In genomic region chr9:136088939-136089696, GRCh38 we compare ENCODE assay signal across 11 cellular contexts. TPM values are rescaled to one million over a fixed set of nuclear protein-coding genes. Genes with fewer than 3 reads are reported as not detected.
A peak's percentile ranks its signal among the peaks of the same experiment; 100 is the strongest.
DNase-seq lines count a peak whose midpoint lies in the region; ATAC-seq and TF ChIP-seq lines count a peak whose summit lies in the region.
"Had no signal": no experiment of that assay in that cellular context is flagged by ENCODE, and none has a peak within 500 bp of the region (broad histone marks: within the 10 kb centered on the region; RNA-seq: fewer than 3 reads in every experiment).

No MANE protein-coding gene starts in this region.

- CTCF ChIA-PET in A673 (lab: Charles Lee) (interaction anchor here (0.5 to 0.6 kb wide), 6 partner anchors 9 to 128 kb away, joined by 3 to 7 read pairs (median 4); no protein-coding TSS in a partner anchor), HEK293 (lab: Yijun Ruan, JAX) (interaction anchor here (0.6 to 4.0 kb wide), 11 partner anchors 11 to 121 kb away, joined by 3 to 67 read pairs (median 4); no protein-coding TSS in a partner anchor)

- no peak overlapping the region for H3K23ac ChIP-seq in mesendoderm (ENCODE audit: low read length)

- H2AK5ac ChIP-seq in mesendoderm (ENCODE audit: low read length) = no peak overlapping the region

- H3K4me1 ChIP-seq in A673 (ENCODE audit: insufficient read depth, low read length, poor library complexity, severe bottlenecking) = peaks cover 54% of the 10 kb centered on the region
- H3K4me1 ChIP-seq in HEK293 (ENCODE audit: control insufficient read depth, insufficient read depth, low read length) = peaks cover 3% of the 10 kb centered on the region
- no peaks in the 10 kb centered on the region for H3K4me1 ChIP-seq in mesendoderm (ENCODE audit: control insufficient read depth, low read depth, low read length)

- no CpG with 5 or more reads among the region's 22 CpGs for whole genome bisulfite sequencing in mesendoderm (ENCODE audit: extremely low coverage, insufficient coverage, low lambda C conversion rate)

- DNase-seq in A673 (ENCODE audit: low spot score) (no peak), amniotic epithelial cell (ENCODE audit: low read depth) (peak; percentile 58), mesendoderm (no peak)
- DNase-seq in activated T-cell treated with anti-CD3 and anti-CD28 coated beads, Interleukin-2, amount 50 U/mL, for 48 hours = no peak
- DNase-seq in stimulated activated CD4-positive, alpha-beta T cell treated with anti-CD3 and anti-CD28 coated beads, Interleukin-4, amount 100 ng/mL, for 4 hours = no peak
- DNase-seq: activated CD8-positive, alpha-beta memory T cell treated with anti-CD3 and anti-CD28 coated beads, Interleukin-2, amount 10 ng/mL, durations not matched to agents 7 days and 5 days; brain microvascular endothelial cell; stimulated activated CD4-positive, alpha-beta T cell treated with anti-CD3 and anti-CD28 coated beads, Interleukin-12 subunit alpha, Interleukin-12 subunit beta, amount 100 ng/mL, for 4 hours had no signal

- H2BK120ac ChIP-seq in mesendoderm (ENCODE audit: low read depth, low read length) = no peak overlapping the region

- no peaks in the 10 kb centered on the region for H3K79me2 ChIP-seq in mesendoderm (ENCODE audit: control insufficient read depth, insufficient read depth, low read length)

- H3K4me3 ChIP-seq in A673 (ENCODE audit: low read depth, low read length, poor library complexity, severe bottlenecking) (peak overlapping the region; percentile 26), HEK293 (ENCODE audit: low read depth, low read length) (no peak overlapping the region), mesendoderm (ENCODE audit: low read length) (no peak overlapping the region)

- no peak for TF ChIP-seq CTCF in A673 (conservative IDR thresholded peaks at IDR 0.05; ENCODE audit: low read depth, low read length)
- no peak for TF ChIP-seq CTCF in HEK293 (tag by site-specific recombination; IDR thresholded peaks at IDR 0.05)

- no peak overlapping the region for H4K8ac ChIP-seq in mesendoderm (ENCODE audit: low read depth, low read length)

- peak overlapping the region; percentile 60 for H3K27ac ChIP-seq in A673 (ENCODE audit: low read depth, low read length, poor library complexity, severe bottlenecking)
- no peak overlapping the region for H3K27ac ChIP-seq in HEK293 (ENCODE audit: extremely low read depth, low read depth, low read length)
- no peak overlapping the region for H3K27ac ChIP-seq in mesendoderm (ENCODE audit: low read depth, low read length)
- H3K27ac ChIP-seq: brain microvascular endothelial cell had no signal

- no peak overlapping the region for H2BK15ac ChIP-seq in mesendoderm (replicated peaks; ENCODE audit: low read depth)

- H3K36me3 ChIP-seq in A673 (ENCODE audit: insufficient read depth, low read length, poor library complexity, severe bottlenecking) = no peaks in the 10 kb centered on the region
- peaks cover 0 to 15% of the 10 kb centered on the region in 2 experiments; a peak in 1 of 3 replicates for H3K36me3 ChIP-seq in HEK293 (ENCODE audit: control insufficient read depth in 2 of 2, insufficient read depth in 1 of 2, low read length in 2 of 2)
- H3K36me3 ChIP-seq in mesendoderm (ENCODE audit: control insufficient read depth, insufficient read depth, low read length) = no peaks in the 10 kb centered on the region

- POLR2A ChIA-PET in A673 (lab: Charles Lee; ENCODE audit: low non-redundant PET) = interaction anchor here (1.5 kb wide), 1 partner anchor 33 kb away, joined by 5 read pairs; no protein-coding TSS in a partner anchor
- POLR2A ChIA-PET in HEK293 (lab: Yijun Ruan, JAX) = interaction anchor here (1.5 to 1.8 kb wide), 2 partner anchors 23 to 25 kb away, joined by 4 to 5 read pairs; no protein-coding TSS in a partner anchor

- no TSS peak for BruUV-seq in A673 (replicated peaks; lab: Mats Ljungman, UMichigan)

- H3K4me2 ChIP-seq in mesendoderm (ENCODE audit: low read length) = no peak overlapping the region

- intact Hi-C loops in A673 (cut with micrococcal nuclease; ENCODE audit: unreplicated experiment) = no loop called here

- H3K27me3 ChIP-seq in A673 (replicated peaks; ENCODE audit: insufficient read depth, low read depth, low read length, poor library complexity) (no peaks in the 10 kb centered on the region), mesendoderm (ENCODE audit: insufficient read depth, low read length, poor library complexity) (no peaks in the 10 kb centered on the region)
- H3K27me3 ChIP-seq: brain microvascular endothelial cell had no signal

- H3K56ac ChIP-seq in mesendoderm (ENCODE audit: low read length) = peak overlapping the region; percentile 5

- H3K4ac ChIP-seq in mesendoderm (ENCODE audit: low read depth, low read length) = no peak overlapping the region

- H2BK5ac ChIP-seq in mesendoderm (ENCODE audit: low read length) = no peak overlapping the region

- H3K9me3 ChIP-seq in A673 (ENCODE audit: low read depth, low read length, poor library complexity, severe bottlenecking) = no peaks in the 10 kb centered on the region
- no peaks in the 10 kb centered on the region for H3K9me3 ChIP-seq in HEK293 (ENCODE audit: control insufficient read depth, insufficient read depth, low read depth, low read length)

- no peaks in the 10 kb centered on the region for H3K79me1 ChIP-seq in mesendoderm (ENCODE audit: low read length)

- H3K18ac ChIP-seq in mesendoderm (ENCODE audit: low read length) = no peak overlapping the region

- H3K9ac ChIP-seq in mesendoderm (ENCODE audit: low read length) = no peak overlapping the region

- ATAC-seq in GM21360 (IDR thresholded peaks at IDR 0.05; ENCODE audit: unreplicated experiment) = no peak
- no peak for ATAC-seq in HG03469 (IDR thresholded peaks at IDR 0.05; ENCODE audit: unreplicated experiment)
- ATAC-seq: activated CD8-positive, alpha-beta memory T cell treated with anti-CD3 and anti-CD28 coated beads, Interleukin-2, amount 10 ng/mL, durations not matched to agents 7 days and 5 days had no signal

- H4K5ac ChIP-seq in mesendoderm (ENCODE audit: low read length) = no peak overlapping the region

TF ChIP-seq in HEK293, 187 proteins besides CTCF, POLR2A, EP300 and RAD21 (continues in another document):
- TF ChIP-seq KLF16 (tag by site-specific recombination; IDR thresholded peaks at IDR 0.05) (no peak), ZBTB44 (tag by site-specific recombination; IDR thresholded peaks at IDR 0.05) (peak; percentile 61; the same call in 1 of the 2 replicates), ZBTB10 (tag by site-specific recombination; IDR thresholded peaks at IDR 0.05) (peak; percentile 70; the same call in 1 of the 2 replicates), ZNF214 (tag by site-specific recombination; IDR thresholded peaks at IDR 0.05; ENCODE audit: borderline replicate concordance) (no peak), GLIS1 (tag by site-specific recombination; IDR thresholded peaks at IDR 0.05) (peak; percentile 77), ZIC2 (tag by site-specific recombination; IDR thresholded peaks at IDR 0.05) (peak; percentile 71), ZBTB26 (tag by site-specific recombination; optimal IDR thresholded peaks at IDR 0.05) (no peak)

RNA-seq across cellular contexts. Expression of gene NACC2, which starts 6.0 kb away (rescaled TPM):
- 19.5 and 22.7 TPM in 2 replicates for total RNA-seq in A673 (2021)
- polyA plus RNA-seq in mesendoderm (2013, experiment 1 of 2) = 2.0 TPM
- polyA plus RNA-seq in mesendoderm (2013, experiment 2 of 2) = 2.2 TPM

RNA-seq across cellular contexts. Expression of gene TMEM250, which starts 29.6 kb away (rescaled TPM):
- 44.7 and 48.4 TPM in 2 replicates for total RNA-seq in A673 (2021)
- polyA plus RNA-seq in mesendoderm (2013, experiment 1 of 2) = 21.7 TPM
- polyA plus RNA-seq in mesendoderm (2013, experiment 2 of 2) = 22.2 TPM
